Comparison of ENCODE assay signal across 9 cellular contexts in genomic region chr6:132964101-132964867, GRCh38.
DNase-seq lines count a peak whose midpoint lies in the region; ATAC-seq and TF ChIP-seq lines count a peak whose summit lies in the region.
"Had no signal": no experiment of that assay in that cellular context is flagged by ENCODE, and none has a peak within 500 bp of the region (broad histone marks: within the 10 kb centered on the region; RNA-seq: fewer than 3 reads in every experiment).

No MANE protein-coding gene starts in this region.

- H3K9ac ChIP-seq in mesendoderm (ENCODE audit: low read length), result no peak overlapping the region

- H2BK5ac ChIP-seq in mesendoderm (ENCODE audit: low read length), result no peak overlapping the region

- no peak overlapping the region for H3K23ac ChIP-seq in mesendoderm (ENCODE audit: low read length)

- no peak overlapping the region for H3K4ac ChIP-seq in mesendoderm (ENCODE audit: low read depth, low read length)

- H3K18ac ChIP-seq in mesendoderm (ENCODE audit: low read length), result no peak overlapping the region

- DNase-seq in HCEC 1CT (peak; percentile 5), NCI-H2196 treated with DMSO at 0.1 percent for 48 hours (lab: John Stamatoyannopoulos, UW; ENCODE audit: unreplicated experiment) (peak; percentile 76), cardiac fibroblast (ENCODE audit: low read depth in 2 of 2) (peak; percentile 53 to 54), renal cortical epithelial cell (ENCODE audit: low read depth) (peak; percentile 17), mesendoderm (no peak), cerebellar cortex (ENCODE audit: low spot score) (no peak)
- DNase-seq: SIG-M5 had no signal

- no peak for TF ChIP-seq CTCF in cardiac fibroblast (IDR thresholded peaks at IDR 0.05; ENCODE audit: low read depth, low read length)

- no peaks in the 10 kb centered on the region for H3K4me1 ChIP-seq in mesendoderm (ENCODE audit: control insufficient read depth, low read depth, low read length)

- no CpG with 5 or more reads among the region's 4 CpGs for WGBS in mesendoderm (ENCODE audit: extremely low coverage, insufficient coverage, low lambda C conversion rate)

- no peak overlapping the region for H3K27ac ChIP-seq in mesendoderm (ENCODE audit: low read depth, low read length)

- H3K79me1 ChIP-seq in mesendoderm (ENCODE audit: low read length), result no peaks in the 10 kb centered on the region

- H3K4me3 ChIP-seq in cardiac fibroblast (replicated peaks in 1 of 2; ENCODE audit: low read depth in 2 of 2, low read length in 2 of 2), result no peak overlapping the region
- no peak overlapping the region for H3K4me3 ChIP-seq in mesendoderm (ENCODE audit: low read length)

- no peak overlapping the region for H4K5ac ChIP-seq in mesendoderm (ENCODE audit: low read length)

- no peak overlapping the region for H2BK120ac ChIP-seq in mesendoderm (ENCODE audit: low read depth, low read length)

- no peaks in the 10 kb centered on the region for H3K79me2 ChIP-seq in mesendoderm (ENCODE audit: control insufficient read depth, insufficient read depth, low read length)

- H3K36me3 ChIP-seq in mesendoderm (ENCODE audit: control insufficient read depth, insufficient read depth, low read length), result no peaks in the 10 kb centered on the region

- H3K4me2 ChIP-seq in mesendoderm (ENCODE audit: low read length), result no peak overlapping the region

- H2BK15ac ChIP-seq in mesendoderm (replicated peaks; ENCODE audit: low read depth), result no peak overlapping the region

- no peak for ATAC-seq in HG03432 (IDR thresholded peaks at IDR 0.05; ENCODE audit: unreplicated experiment)
- no peak for ATAC-seq in GM18907 (IDR thresholded peaks at IDR 0.05; ENCODE audit: unreplicated experiment)

- H4K8ac ChIP-seq in mesendoderm (ENCODE audit: low read depth, low read length), result no peak overlapping the region

- H3K27me3 ChIP-seq in mesendoderm (ENCODE audit: insufficient read depth, low read length, poor library complexity), result no peaks in the 10 kb centered on the region

- H2AK5ac ChIP-seq in mesendoderm (ENCODE audit: low read length), result no peak overlapping the region

- H3K56ac ChIP-seq in mesendoderm (ENCODE audit: low read length), result no peak overlapping the region

Comparison
In these comparisons a context has a peak if more than half of its experiments do, and no peak if none do; other contexts are left out.
1. DNase-seq: peak in HCEC 1CT (single experiment), NCI-H2196 treated with DMSO at 0.1 percent for 48 hours (single experiment), cardiac fibroblast (2 of 2) and renal cortical epithelial cell (single experiment); none in mesendoderm (single experiment) and cerebellar cortex (single experiment).